In the genomic region with DNA sequence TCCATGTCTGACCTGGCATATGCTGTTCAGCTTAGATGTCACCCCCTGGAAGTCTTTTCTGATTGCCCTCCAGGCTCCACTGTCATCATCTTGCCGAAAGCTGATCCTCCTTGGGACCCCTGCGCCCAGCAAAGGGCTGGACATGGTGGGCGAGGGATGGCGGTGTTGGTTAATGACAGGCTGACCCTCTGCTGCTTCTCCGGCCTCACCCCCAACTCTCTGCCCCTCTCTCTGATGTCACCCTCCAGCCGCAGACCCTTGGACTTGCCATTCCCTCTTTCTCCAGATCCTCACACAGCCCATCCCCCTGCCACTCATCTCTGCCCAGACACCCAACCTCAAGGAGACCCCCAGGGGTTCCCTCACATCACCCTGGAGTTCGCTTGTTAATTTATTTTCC, we compare ENCODE assay signal across 1 cellular context.
TF ChIP-seq lines count a peak whose summit lies in the region.

No MANE protein-coding gene starts in this region.

TF ChIP-seq in A549, 52 proteins besides CTCF, POLR2A, EP300 and RAD21 (continued from another document):
- TF ChIP-seq MYC (IDR thresholded peaks at IDR 0.05; ENCODE audit: borderline replicate concordance, low read length) (no peak), RARB (CRISPR knock-in tag; IDR thresholded peaks at IDR 0.05) (no peak), CHD4 (IDR thresholded peaks at IDR 0.05; ENCODE audit: borderline replicate concordance) (no peak), CBX8 (IDR thresholded peaks at IDR 0.05) (no peak), BHLHE40 (IDR thresholded peaks at IDR 0.05; ENCODE audit: low read depth, low read length) (no peak)
